ENCODE assay signal across 1 cellular context in the genomic region with DNA sequence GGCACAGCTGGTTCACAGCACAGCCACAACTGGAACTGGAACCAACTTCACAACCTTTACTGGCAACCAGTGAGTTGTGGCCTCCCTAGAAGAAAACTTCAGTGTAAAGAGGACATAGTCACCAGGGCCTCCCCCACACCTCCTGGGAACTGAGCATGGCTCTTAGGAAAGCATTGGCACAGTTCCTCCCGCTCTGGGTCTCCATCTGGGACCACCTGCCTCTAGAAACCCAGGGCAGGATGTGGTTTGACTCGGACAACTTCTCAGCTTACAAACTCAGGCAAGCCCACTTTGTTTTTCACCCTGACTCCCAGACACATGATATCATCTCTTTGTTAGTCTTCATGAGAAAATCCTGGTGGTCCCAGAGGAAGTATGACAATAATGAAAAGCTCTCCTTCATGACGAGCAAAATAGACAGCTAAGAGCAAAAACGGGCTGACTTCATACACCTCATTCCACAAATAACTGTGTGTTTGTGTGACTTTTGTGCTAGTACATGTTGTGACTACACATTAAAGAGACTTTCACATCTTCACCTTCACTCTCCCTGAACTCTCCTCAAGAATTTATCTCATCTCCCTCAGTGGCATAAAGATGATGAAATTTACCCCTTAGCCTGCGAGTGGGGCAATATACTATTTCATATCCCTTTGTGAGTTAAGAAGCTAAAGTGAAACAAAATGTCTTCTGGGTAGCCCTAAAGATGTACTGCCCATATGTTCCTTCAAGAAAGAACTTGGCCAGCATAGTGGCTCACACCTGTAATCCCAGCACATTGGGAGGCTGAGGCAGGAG.
TF ChIP-seq lines count a peak whose summit lies in the region.

No MANE protein-coding gene starts in this region.

TF ChIP-seq in GM12878, 131 proteins besides CTCF, POLR2A, EP300 and RAD21 (continued from another document):
- TF ChIP-seq, protein P1, sequence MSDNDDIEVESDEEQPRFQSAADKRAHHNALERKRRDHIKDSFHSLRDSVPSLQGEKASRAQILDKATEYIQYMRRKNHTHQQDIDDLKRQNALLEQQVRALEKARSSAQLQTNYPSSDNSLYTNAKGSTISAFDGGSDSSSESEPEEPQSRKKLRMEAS (IDR thresholded peaks at IDR 0.05; ENCODE audit: low read depth, low read length) = no peak
- TF ChIP-seq, protein P2, sequence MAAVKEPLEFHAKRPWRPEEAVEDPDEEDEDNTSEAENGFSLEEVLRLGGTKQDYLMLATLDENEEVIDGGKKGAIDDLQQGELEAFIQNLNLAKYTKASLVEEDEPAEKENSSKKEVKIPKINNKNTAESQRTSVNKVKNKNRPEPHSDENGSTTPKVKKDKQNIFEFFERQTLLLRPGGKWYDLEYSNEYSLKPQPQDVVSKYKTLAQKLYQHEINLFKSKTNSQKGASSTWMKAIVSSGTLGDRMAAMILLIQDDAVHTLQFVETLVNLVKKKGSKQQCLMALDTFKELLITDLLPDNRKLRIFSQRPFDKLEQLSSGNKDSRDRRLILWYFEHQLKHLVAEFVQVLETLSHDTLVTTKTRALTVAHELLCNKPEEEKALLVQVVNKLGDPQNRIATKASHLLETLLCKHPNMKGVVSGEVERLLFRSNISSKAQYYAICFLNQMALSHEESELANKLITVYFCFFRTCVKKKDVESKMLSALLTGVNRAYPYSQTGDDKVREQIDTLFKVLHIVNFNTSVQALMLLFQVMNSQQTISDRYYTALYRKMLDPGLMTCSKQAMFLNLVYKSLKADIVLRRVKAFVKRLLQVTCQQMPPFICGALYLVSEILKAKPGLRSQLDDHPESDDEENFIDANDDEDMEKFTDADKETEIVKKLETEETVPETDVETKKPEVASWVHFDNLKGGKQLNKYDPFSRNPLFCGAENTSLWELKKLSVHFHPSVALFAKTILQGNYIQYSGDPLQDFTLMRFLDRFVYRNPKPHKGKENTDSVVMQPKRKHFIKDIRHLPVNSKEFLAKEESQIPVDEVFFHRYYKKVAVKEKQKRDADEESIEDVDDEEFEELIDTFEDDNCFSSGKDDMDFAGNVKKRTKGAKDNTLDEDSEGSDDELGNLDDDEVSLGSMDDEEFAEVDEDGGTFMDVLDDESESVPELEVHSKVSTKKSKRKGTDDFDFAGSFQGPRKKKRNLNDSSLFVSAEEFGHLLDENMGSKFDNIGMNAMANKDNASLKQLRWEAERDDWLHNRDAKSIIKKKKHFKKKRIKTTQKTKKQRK (IDR thresholded peaks at IDR 0.05; ENCODE audit: low read depth, low read length) = no peak
- no peak for TF ChIP-seq HCFC1 (IDR thresholded peaks at IDR 0.05; ENCODE audit: low read length)
- no peak for TF ChIP-seq EZH2 (IDR thresholded peaks at IDR 0.05; ENCODE audit: borderline replicate concordance, control insufficient read depth, low read depth, low read length)
- no peak for TF ChIP-seq PAX8 (IDR thresholded peaks at IDR 0.05)
- no peak for TF ChIP-seq SUPT20H (IDR thresholded peaks at IDR 0.05; ENCODE audit: borderline replicate concordance, control insufficient read depth, low read depth, low read length)
- TF ChIP-seq JUNB (IDR thresholded peaks at IDR 0.05) = no peak
- peak; percentile 55; the same call in 1 of the 2 replicates for TF ChIP-seq IKZF1 (conservative IDR thresholded peaks at IDR 0.05)
- no peak for TF ChIP-seq IRF4 (IDR thresholded peaks at IDR 0.05; ENCODE audit: low read depth, low read length)
- TF ChIP-seq NFXL1 (IDR thresholded peaks at IDR 0.05; ENCODE audit: borderline replicate concordance) = no peak
- no peak for TF ChIP-seq ASH2L (IDR thresholded peaks at IDR 0.05; ENCODE audit: borderline replicate concordance, low read depth)
- TF ChIP-seq BCL11A (IDR thresholded peaks at IDR 0.05; ENCODE audit: low read depth, low read length) = 0 out of 2 replicates have a peak, but pooled peaks have one; percentile 9
- peak; percentile 85 for TF ChIP-seq MEF2B (IDR thresholded peaks at IDR 0.05; ENCODE audit: partially characterized antibody, poor library complexity, severe bottlenecking)
- no peak for TF ChIP-seq SUZ12 (IDR thresholded peaks at IDR 0.05; ENCODE audit: unreplicated experiment)
- TF ChIP-seq, protein P3, sequence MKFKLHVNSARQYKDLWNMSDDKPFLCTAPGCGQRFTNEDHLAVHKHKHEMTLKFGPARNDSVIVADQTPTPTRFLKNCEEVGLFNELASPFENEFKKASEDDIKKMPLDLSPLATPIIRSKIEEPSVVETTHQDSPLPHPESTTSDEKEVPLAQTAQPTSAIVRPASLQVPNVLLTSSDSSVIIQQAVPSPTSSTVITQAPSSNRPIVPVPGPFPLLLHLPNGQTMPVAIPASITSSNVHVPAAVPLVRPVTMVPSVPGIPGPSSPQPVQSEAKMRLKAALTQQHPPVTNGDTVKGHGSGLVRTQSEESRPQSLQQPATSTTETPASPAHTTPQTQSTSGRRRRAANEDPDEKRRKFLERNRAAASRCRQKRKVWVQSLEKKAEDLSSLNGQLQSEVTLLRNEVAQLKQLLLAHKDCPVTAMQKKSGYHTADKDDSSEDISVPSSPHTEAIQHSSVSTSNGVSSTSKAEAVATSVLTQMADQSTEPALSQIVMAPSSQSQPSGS (IDR thresholded peaks at IDR 0.05; ENCODE audit: low read length) = peak; percentile 55
- TF ChIP-seq ETV6 (conservative IDR thresholded peaks at IDR 0.05 in 1 of 2, IDR thresholded peaks at IDR 0.05 in 1 of 2; ENCODE audit: borderline replicate concordance in 1 of 2, low read depth in 1 of 2) = no peak
- TF ChIP-seq RUNX3 (IDR thresholded peaks at IDR 0.05; ENCODE audit: low read length) = peak; percentile 86
- TF ChIP-seq CHD1 (IDR thresholded peaks at IDR 0.05; ENCODE audit: low read depth, low read length) = no peak
- TF ChIP-seq RFX5 (IDR thresholded peaks at IDR 0.05; ENCODE audit: low read depth, low read length) = no peak
- no peak for TF ChIP-seq ZZZ3 (IDR thresholded peaks at IDR 0.05; ENCODE audit: control insufficient read depth, insufficient read length, low read depth)
- TF ChIP-seq TCF3 (IDR thresholded peaks at IDR 0.05; ENCODE audit: borderline replicate concordance, insufficient read depth, low read depth, low read length) = peak; percentile 68; the same call in 1 of the 2 replicates
- TF ChIP-seq, protein P4, sequence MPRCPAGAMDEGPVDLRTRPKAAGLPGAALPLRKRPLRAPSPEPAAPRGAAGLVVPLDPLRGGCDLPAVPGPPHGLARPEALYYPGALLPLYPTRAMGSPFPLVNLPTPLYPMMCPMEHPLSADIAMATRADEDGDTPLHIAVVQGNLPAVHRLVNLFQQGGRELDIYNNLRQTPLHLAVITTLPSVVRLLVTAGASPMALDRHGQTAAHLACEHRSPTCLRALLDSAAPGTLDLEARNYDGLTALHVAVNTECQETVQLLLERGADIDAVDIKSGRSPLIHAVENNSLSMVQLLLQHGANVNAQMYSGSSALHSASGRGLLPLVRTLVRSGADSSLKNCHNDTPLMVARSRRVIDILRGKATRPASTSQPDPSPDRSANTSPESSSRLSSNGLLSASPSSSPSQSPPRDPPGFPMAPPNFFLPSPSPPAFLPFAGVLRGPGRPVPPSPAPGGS (IDR thresholded peaks at IDR 0.05; ENCODE audit: borderline replicate concordance, insufficient read depth, low read depth, low read length, poor library complexity, severe bottlenecking) = peak; percentile 83
- TF ChIP-seq, protein P5, sequence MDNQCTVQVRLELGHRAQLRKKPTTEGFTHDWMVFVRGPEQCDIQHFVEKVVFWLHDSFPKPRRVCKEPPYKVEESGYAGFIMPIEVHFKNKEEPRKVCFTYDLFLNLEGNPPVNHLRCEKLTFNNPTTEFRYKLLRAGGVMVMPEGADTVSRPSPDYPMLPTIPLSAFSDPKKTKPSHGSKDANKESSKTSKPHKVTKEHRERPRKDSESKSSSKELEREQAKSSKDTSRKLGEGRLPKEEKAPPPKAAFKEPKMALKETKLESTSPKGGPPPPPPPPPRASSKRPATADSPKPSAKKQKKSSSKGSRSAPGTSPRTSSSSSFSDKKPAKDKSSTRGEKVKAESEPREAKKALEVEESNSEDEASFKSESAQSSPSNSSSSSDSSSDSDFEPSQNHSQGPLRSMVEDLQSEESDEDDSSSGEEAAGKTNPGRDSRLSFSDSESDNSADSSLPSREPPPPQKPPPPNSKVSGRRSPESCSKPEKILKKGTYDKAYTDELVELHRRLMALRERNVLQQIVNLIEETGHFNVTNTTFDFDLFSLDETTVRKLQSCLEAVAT (IDR thresholded peaks at IDR 0.05) = no peak
- TF ChIP-seq, protein P6, sequence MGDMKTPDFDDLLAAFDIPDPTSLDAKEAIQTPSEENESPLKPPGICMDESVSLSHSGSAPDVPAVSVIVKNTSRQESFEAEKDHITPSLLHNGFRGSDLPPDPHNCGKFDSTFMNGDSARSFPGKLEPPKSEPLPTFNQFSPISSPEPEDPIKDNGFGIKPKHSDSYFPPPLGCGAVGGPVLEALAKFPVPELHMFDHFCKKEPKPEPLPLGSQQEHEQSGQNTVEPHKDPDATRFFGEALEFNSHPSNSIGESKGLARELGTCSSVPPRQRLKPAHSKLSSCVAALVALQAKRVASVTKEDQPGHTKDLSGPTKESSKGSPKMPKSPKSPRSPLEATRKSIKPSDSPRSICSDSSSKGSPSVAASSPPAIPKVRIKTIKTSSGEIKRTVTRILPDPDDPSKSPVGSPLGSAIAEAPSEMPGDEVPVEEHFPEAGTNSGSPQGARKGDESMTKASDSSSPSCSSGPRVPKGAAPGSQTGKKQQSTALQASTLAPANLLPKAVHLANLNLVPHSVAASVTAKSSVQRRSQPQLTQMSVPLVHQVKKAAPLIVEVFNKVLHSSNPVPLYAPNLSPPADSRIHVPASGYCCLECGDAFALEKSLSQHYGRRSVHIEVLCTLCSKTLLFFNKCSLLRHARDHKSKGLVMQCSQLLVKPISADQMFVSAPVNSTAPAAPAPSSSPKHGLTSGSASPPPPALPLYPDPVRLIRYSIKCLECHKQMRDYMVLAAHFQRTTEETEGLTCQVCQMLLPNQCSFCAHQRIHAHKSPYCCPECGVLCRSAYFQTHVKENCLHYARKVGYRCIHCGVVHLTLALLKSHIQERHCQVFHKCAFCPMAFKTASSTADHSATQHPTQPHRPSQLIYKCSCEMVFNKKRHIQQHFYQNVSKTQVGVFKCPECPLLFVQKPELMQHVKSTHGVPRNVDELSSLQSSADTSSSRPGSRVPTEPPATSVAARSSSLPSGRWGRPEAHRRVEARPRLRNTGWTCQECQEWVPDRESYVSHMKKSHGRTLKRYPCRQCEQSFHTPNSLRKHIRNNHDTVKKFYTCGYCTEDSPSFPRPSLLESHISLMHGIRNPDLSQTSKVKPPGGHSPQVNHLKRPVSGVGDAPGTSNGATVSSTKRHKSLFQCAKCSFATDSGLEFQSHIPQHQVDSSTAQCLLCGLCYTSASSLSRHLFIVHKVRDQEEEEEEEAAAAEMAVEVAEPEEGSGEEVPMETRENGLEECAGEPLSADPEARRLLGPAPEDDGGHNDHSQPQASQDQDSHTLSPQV (IDR thresholded peaks at IDR 0.05) = no peak
- peak; percentile 61 for TF ChIP-seq ATF7 (IDR thresholded peaks at IDR 0.05; ENCODE audit: low read depth)
- no peak for TF ChIP-seq MEF2A (IDR thresholded peaks at IDR 0.05; ENCODE audit: insufficient read depth, low read depth, low read length)
- TF ChIP-seq, protein P7, sequence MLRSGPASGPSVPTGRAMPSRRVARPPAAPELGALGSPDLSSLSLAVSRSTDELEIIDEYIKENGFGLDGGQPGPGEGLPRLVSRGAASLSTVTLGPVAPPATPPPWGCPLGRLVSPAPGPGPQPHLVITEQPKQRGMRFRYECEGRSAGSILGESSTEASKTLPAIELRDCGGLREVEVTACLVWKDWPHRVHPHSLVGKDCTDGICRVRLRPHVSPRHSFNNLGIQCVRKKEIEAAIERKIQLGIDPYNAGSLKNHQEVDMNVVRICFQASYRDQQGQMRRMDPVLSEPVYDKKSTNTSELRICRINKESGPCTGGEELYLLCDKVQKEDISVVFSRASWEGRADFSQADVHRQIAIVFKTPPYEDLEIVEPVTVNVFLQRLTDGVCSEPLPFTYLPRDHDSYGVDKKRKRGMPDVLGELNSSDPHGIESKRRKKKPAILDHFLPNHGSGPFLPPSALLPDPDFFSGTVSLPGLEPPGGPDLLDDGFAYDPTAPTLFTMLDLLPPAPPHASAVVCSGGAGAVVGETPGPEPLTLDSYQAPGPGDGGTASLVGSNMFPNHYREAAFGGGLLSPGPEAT (IDR thresholded peaks at IDR 0.05; ENCODE audit: low read depth) = 0 out of 2 replicates have a peak, but pooled peaks have one; percentile 37
- TF ChIP-seq HDAC2 (IDR thresholded peaks at IDR 0.05) = no peak
- TF ChIP-seq ZNF384 (IDR thresholded peaks at IDR 0.05; ENCODE audit: borderline replicate concordance, low read depth, low read length) = no peak
- peak; percentile 36; the same call in 1 of the 2 replicates for TF ChIP-seq NFIC (IDR thresholded peaks at IDR 0.05; ENCODE audit: low read depth, low read length)
